ENCODE assay signal across 8 cellular contexts in genomic region chr17:59154721-59155438, GRCh38. TPM values are rescaled to one million over a fixed set of nuclear protein-coding genes. Genes with fewer than 3 reads are reported as not detected.
A peak's percentile ranks its signal among the peaks of the same experiment; 100 is the strongest.
DNase-seq lines count a peak whose midpoint lies in the region; ATAC-seq and TF ChIP-seq lines count a peak whose summit lies in the region.

SKA2 (minus strand) TSS chr17:59155186; CDS start chr17:59155163, 23 bp downstream.

- peak within 1 kb of the TSS; percentile 75 for H3K27ac ChIP-seq in MM.1S (ENCODE audit: low read length)
- H3K27ac ChIP-seq in rectal smooth muscle tissue (ENCODE audit: low read depth, low read length), result peak within 1 kb of the TSS; percentile 86
- peak within 1 kb of the TSS; percentile 77 for H3K27ac ChIP-seq in vagina

- peak within 1 kb of the TSS; percentile 79 for H2AFZ ChIP-seq in MM.1S (ENCODE audit: low read length)

- peaks cover 21% of the 10 kb centered on the region for H3K36me3 Mint-ChIP-seq in activated naive CD8-positive, alpha-beta T cell treated with anti-CD3 and anti-CD28 coated beads, Interleukin-2, amount 10 ng/mL, durations not matched to agents 7 days and 5 days

- H3K9me3 Mint-ChIP-seq in activated naive CD8-positive, alpha-beta T cell treated with anti-CD3 and anti-CD28 coated beads, Interleukin-2, amount 10 ng/mL, durations not matched to agents 7 days and 5 days, result no peaks in the 10 kb centered on the region

- H3F3A ChIP-seq in MM.1S (ENCODE audit: insufficient read depth, low read length), result no peaks in the 10 kb centered on the region

- no peaks in the 10 kb centered on the region for H3K9me3 ChIP-seq in MM.1S (replicated peaks; ENCODE audit: insufficient read depth, low read length)
- no peaks in the 10 kb centered on the region for H3K9me3 ChIP-seq in vagina

- H3K4me3 Mint-ChIP-seq in activated naive CD8-positive, alpha-beta T cell treated with anti-CD3 and anti-CD28 coated beads, Interleukin-2, amount 10 ng/mL, durations not matched to agents 7 days and 5 days, result no peak within 1 kb of the TSS

- intact Hi-C loops in left cardiac atrium (cut with DNase I), result no loop called here
- intact Hi-C loops in vagina (cut with DNase I), result no loop called here

- no peak for TF ChIP-seq POLR2A in vagina (IDR thresholded peaks at IDR 0.05)

- peak within 1 kb of the TSS; percentile 90 for H3K9ac ChIP-seq in MM.1S (ENCODE audit: low read length)
- H3K9ac ChIP-seq in rectal smooth muscle tissue (ENCODE audit: low read length), result peak within 1 kb of the TSS; percentile 29

- peak within 1 kb of the TSS; percentile 70 for H3K4me2 ChIP-seq in MM.1S (ENCODE audit: low read depth, low read length)

- DNase-seq in GDM1 (lab: John Stamatoyannopoulos, UW), result peak; percentile 90
- peak; percentile 100 for DNase-seq in HCEC 1CT
- DNase-seq in MM.1S, result no peak
- DNase-seq in SKM-1 treated with dmso at 0.1 percent for 144 hours (lab: John Stamatoyannopoulos, UW; ENCODE audit: unreplicated experiment), result peak; percentile 83
- peak; percentile 93 for DNase-seq in activated naive CD8-positive, alpha-beta T cell treated with anti-CD3 and anti-CD28 coated beads, Interleukin-2, amount 10 ng/mL, durations not matched to agents 7 days and 5 days
- peak; percentile 97 for DNase-seq in left cardiac atrium
- peak in 1 of 2 donors; percentile 99 for DNase-seq in vagina (ENCODE audit: extremely low spot score in 2 of 2)

- no peaks in the 10 kb centered on the region for H3K27me3 Mint-ChIP-seq in activated naive CD8-positive, alpha-beta T cell treated with anti-CD3 and anti-CD28 coated beads, Interleukin-2, amount 10 ng/mL, durations not matched to agents 7 days and 5 days

- H3K4me3 ChIP-seq in MM.1S (ENCODE audit: low read length) (peak within 1 kb of the TSS; percentile 92), rectal smooth muscle tissue (ENCODE audit: low read length) (peak within 1 kb of the TSS; percentile 92), vagina (peak within 1 kb of the TSS; percentile 53 to 63)

- no peaks in the 10 kb centered on the region for H3K36me3 ChIP-seq in MM.1S (replicated peaks; ENCODE audit: insufficient read depth, low read length)
- H3K36me3 ChIP-seq in rectal smooth muscle tissue (ENCODE audit: control insufficient read depth, insufficient read depth, low read length), result no peaks in the 10 kb centered on the region
- no peaks in the 10 kb centered on the region for H3K36me3 ChIP-seq in vagina

- no peaks in the 10 kb centered on the region for H3K9me2 ChIP-seq in MM.1S (replicated peaks; ENCODE audit: insufficient read depth, low read length)

- H3K4me1 Mint-ChIP-seq in activated naive CD8-positive, alpha-beta T cell treated with anti-CD3 and anti-CD28 coated beads, Interleukin-2, amount 10 ng/mL, durations not matched to agents 7 days and 5 days, result peaks cover 48% of the 10 kb centered on the region

- H3K4me1 ChIP-seq in MM.1S (ENCODE audit: low read length) (peaks cover 22% of the 10 kb centered on the region), rectal smooth muscle tissue (ENCODE audit: control insufficient read depth, insufficient read depth, low read length) (peaks cover 6% of the 10 kb centered on the region), vagina (peaks cover 18% of the 10 kb centered on the region)

- TF ChIP-seq CTCF in MM.1S (IDR thresholded peaks at IDR 0.05; ENCODE audit: low read length), result no peak
- no peak for TF ChIP-seq CTCF in vagina (IDR thresholded peaks at IDR 0.05)

- H4K20me1 ChIP-seq in MM.1S (ENCODE audit: insufficient read depth, low read length), result peaks cover 4% of the 10 kb centered on the region; the same call in 1 of the 2 replicates

- H3K27me3 ChIP-seq in MM.1S (replicated peaks; ENCODE audit: insufficient read depth, low read length) (no peaks in the 10 kb centered on the region), rectal smooth muscle tissue (ENCODE audit: control insufficient read depth, insufficient read depth, low read length) (no peaks in the 10 kb centered on the region), vagina (no peaks in the 10 kb centered on the region)

- H3K27ac Mint-ChIP-seq in activated naive CD8-positive, alpha-beta T cell treated with anti-CD3 and anti-CD28 coated beads, Interleukin-2, amount 10 ng/mL, durations not matched to agents 7 days and 5 days, result no peak within 1 kb of the TSS

- H3K79me2 ChIP-seq in MM.1S (ENCODE audit: low read length), result peaks cover 91% of the 10 kb centered on the region

- POLR2A ChIA-PET in activated naive CD8-positive, alpha-beta T cell treated with anti-CD3 and anti-CD28 coated beads, Interleukin-2, amount 10 ng/mL, durations not matched to agents 7 days and 5 days (lab: Charles Lee), result interaction anchor here (0.6 to 1.7 kb wide), 10 partner anchors 8 to 683 kb away, joined by 3 to 23 read pairs (median 4); partner anchors contain the start of genes CLTC and TRIM37

- peak; percentile 78 for ATAC-seq in activated naive CD8-positive, alpha-beta T cell treated with anti-CD3 and anti-CD28 coated beads, Interleukin-2, amount 10 ng/mL, durations not matched to agents 7 days and 5 days (ENCODE audit: low read depth)
- peak; percentile 97 to 98 for ATAC-seq in left cardiac atrium

RNA-seq across cellular contexts. Expression of gene SKA2, which starts in this region (rescaled TPM):
- total RNA-seq in activated naive CD8-positive, alpha-beta T cell treated with anti-CD3 and anti-CD28 coated beads, Interleukin-2, amount 10 ng/mL, durations not matched to agents 7 days and 5 days, result 10 to 100 TPM; 71.9 to 80.3 TPM
- total RNA-seq in left cardiac atrium (10 to 100 TPM; 23.0 to 29.8 TPM), vagina (143 TPM)
